1 cellular context compared by ENCODE assay signal in the genomic region with DNA sequence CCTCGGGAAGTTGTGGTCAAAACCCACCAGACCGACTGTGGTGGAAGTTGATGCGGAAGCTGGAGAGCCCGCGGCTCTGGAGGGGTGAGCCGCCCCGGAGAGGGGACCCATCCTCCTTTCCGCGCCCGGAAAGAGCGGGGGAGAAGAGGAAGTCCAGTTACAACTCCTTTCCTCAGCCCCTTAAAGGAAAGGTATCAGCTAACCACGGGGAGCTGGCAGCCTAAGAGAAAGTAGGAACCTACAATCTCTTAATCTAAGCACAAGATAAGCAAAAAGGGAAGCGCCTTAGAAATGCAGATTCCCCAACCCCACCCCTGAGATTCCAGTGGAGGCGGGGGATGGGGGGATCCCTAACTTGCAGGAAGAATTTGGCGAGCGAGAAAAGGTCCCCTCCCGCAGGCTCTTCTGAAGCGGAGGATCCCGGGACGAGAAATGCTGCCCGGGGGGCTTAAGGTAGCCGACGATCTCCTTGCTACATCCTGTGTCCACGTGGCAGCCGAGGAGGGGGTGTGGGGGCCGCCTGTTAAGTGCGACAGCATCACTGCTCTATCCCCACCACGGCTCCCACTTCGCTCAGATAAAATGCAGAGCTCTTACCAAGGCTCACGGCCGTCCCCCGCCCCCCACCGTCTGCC.
TF ChIP-seq lines count a peak whose summit lies in the region.

No MANE protein-coding gene starts in this region.

TF ChIP-seq in HepG2, 621 proteins besides CTCF, POLR2A, EP300 and RAD21 (continued from another document):
- TF ChIP-seq, protein P1, sequence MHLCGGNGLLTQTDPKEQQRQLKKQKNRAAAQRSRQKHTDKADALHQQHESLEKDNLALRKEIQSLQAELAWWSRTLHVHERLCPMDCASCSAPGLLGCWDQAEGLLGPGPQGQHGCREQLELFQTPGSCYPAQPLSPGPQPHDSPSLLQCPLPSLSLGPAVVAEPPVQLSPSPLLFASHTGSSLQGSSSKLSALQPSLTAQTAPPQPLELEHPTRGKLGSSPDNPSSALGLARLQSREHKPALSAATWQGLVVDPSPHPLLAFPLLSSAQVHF (CRISPR knock-in tag; IDR thresholded peaks at IDR 0.05), result no peak
- TF ChIP-seq, protein P2, sequence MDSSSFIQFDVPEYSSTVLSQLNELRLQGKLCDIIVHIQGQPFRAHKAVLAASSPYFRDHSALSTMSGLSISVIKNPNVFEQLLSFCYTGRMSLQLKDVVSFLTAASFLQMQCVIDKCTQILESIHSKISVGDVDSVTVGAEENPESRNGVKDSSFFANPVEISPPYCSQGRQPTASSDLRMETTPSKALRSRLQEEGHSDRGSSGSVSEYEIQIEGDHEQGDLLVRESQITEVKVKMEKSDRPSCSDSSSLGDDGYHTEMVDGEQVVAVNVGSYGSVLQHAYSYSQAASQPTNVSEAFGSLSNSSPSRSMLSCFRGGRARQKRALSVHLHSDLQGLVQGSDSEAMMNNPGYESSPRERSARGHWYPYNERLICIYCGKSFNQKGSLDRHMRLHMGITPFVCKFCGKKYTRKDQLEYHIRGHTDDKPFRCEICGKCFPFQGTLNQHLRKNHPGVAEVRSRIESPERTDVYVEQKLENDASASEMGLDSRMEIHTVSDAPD (CRISPR knock-in tag; IDR thresholded peaks at IDR 0.05), result no peak
- TF ChIP-seq FOXA3 (CRISPR knock-in tag; IDR thresholded peaks at IDR 0.05), result no peak
